11 cellular contexts compared by ENCODE assay signal in the genomic region with DNA sequence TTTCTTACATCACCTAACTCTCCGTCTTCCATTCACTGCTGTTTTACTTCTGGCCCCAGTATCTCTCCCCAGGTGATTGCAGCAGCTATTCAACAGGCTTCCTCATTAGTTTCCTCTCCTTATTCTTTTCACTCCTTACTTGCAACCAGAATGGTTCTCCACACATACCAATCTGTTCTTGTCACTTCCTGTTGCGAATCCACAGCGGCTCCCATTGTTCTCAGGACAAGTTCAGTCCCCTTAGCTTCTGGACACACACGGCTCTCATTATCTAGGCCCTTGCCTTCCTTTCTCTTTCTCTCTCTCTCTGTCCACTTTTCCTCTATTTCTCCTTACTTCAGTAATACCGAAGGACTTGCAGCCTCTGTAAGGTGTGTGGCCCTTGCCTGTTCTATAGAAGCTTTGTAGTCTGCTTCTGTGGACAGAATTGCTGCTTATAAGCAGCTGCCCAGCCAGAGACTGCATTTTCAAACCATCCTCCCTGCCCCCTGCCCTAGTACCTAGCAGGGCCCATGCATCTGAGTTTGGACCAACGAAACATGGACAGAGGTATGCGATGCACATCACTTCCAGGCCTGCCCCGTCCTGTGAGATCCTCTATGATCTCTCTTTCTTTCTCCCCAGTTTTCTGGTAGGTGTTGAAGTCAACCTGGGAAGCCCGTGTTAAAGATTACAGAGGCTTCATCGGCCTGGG. TPM values are rescaled to one million over a fixed set of nuclear protein-coding genes. Genes with fewer than 3 reads are reported as not detected.
DNase-seq lines count a peak whose midpoint lies in the region; ATAC-seq and TF ChIP-seq lines count a peak whose summit lies in the region.
"Had no signal": no experiment of that assay in that cellular context is flagged by ENCODE, and none has a peak within 500 bp of the region (broad histone marks: within the 10 kb centered on the region; RNA-seq: fewer than 3 reads in every experiment).

No MANE protein-coding gene starts in this region.

- H4K8ac ChIP-seq in mesenchymal stem cell (ENCODE audit: low read length): peak overlapping the region; percentile 95

- peak overlapping the region; percentile 61 to 91 for H3K4ac ChIP-seq in mesenchymal stem cell (ENCODE audit: low read depth in 1 of 2, low read length in 2 of 2)

- H3K9me3 ChIP-seq in mesenchymal stem cell (ENCODE audit: control insufficient read depth, low read length): no peaks in the 10 kb centered on the region

- H2BK12ac ChIP-seq in mesenchymal stem cell (ENCODE audit: low read length in 2 of 2): peak overlapping the region; percentile 75 to 95

- H2BK120ac ChIP-seq in mesenchymal stem cell (ENCODE audit: low read depth, low read length): peak overlapping the region; percentile 50

- H3K4me3 ChIP-seq in NB4 (ENCODE audit: low read depth, low read length) (no peak overlapping the region), mesenchymal stem cell (ENCODE audit: insufficient read depth in 1 of 2, low read depth in 1 of 2, low read length in 2 of 2) (no peak overlapping the region)

- H3K9me3 Mint-ChIP-seq in endothelial cell (ENCODE audit: unreplicated experiment): no peaks in the 10 kb centered on the region
- H3K9me3 Mint-ChIP-seq in activated T-helper 17 cell treated with anti-CD3 and anti-CD28 coated beads, Interleukin-2, amount 50 U/mL, for 72 hours: no peaks in the 10 kb centered on the region
- H3K9me3 Mint-ChIP-seq: CD4-positive, alpha-beta memory T cell; T-helper 1 cell treated with Interleukin-12 subunit alpha and Interleukin-12 subunit beta and Interleukin-4 antibody, amounts not matched to agents 30 μg/mL and 1 μg/mL, for 36 hours had no signal

- H3K4me1 Mint-ChIP-seq in endothelial cell (ENCODE audit: unreplicated experiment): peaks cover 35% of the 10 kb centered on the region
- no peaks in the 10 kb centered on the region for H3K4me1 Mint-ChIP-seq in activated T-helper 17 cell treated with anti-CD3 and anti-CD28 coated beads, Interleukin-2, amount 50 U/mL, for 72 hours
- H3K4me1 Mint-ChIP-seq: CD4-positive, alpha-beta memory T cell had no signal

- peak overlapping the region in 1 of 2 experiments; percentile 9 for H3K14ac ChIP-seq in mesenchymal stem cell (ENCODE audit: low read length in 2 of 2)

- peak overlapping the region; percentile 38 for H3K4me3 Mint-ChIP-seq in endothelial cell (ENCODE audit: unreplicated experiment)
- no peak overlapping the region for H3K4me3 Mint-ChIP-seq in activated T-helper 17 cell treated with anti-CD3 and anti-CD28 coated beads, Interleukin-2, amount 50 U/mL, for 72 hours
- H3K4me3 Mint-ChIP-seq: CD4-positive, alpha-beta memory T cell; T-helper 1 cell treated with Interleukin-12 subunit alpha and Interleukin-12 subunit beta and Interleukin-4 antibody, amounts not matched to agents 30 μg/mL and 1 μg/mL, for 36 hours had no signal

- DNase-seq in COLO829 (ENCODE audit: low spot score) (peak; percentile 29), NB4 (ENCODE audit: low read depth) (peak; percentile 24), endothelial cell (ENCODE audit: low spot score) (peak; percentile 48), mesenchymal stem cell (peak; percentile 78), NCI-H2227 treated with DMSO at 0.1 percent for 48 hours (lab: John Stamatoyannopoulos, UW) (no peak), COR-L47 (lab: John Stamatoyannopoulos, UW) (no peak), NCI-H748 treated with DMSO at 0.1 percent for 48 hours (lab: John Stamatoyannopoulos, UW) (no peak)
- DNase-seq: CD4-positive, alpha-beta memory T cell had no signal

- ATAC-seq in activated T-helper 17 cell treated with anti-CD3 and anti-CD28 coated beads, Interleukin-2, amount 50 U/mL, for 72 hours (replicated peaks): no peak

- H3K36me3 Mint-ChIP-seq in endothelial cell (ENCODE audit: low read depth, unreplicated experiment): no peaks in the 10 kb centered on the region
- no peaks in the 10 kb centered on the region for H3K36me3 Mint-ChIP-seq in activated T-helper 17 cell treated with anti-CD3 and anti-CD28 coated beads, Interleukin-2, amount 50 U/mL, for 72 hours (ENCODE audit: low read depth)
- H3K36me3 Mint-ChIP-seq: CD4-positive, alpha-beta memory T cell had no signal

- H4K91ac ChIP-seq in mesenchymal stem cell (ENCODE audit: low read length): peak overlapping the region; percentile 94

- no peak overlapping the region for H2AK5ac ChIP-seq in mesenchymal stem cell (ENCODE audit: low read length, severe bottlenecking)

- H2BK15ac ChIP-seq in mesenchymal stem cell (ENCODE audit: low read depth, poor library complexity, severe bottlenecking): no peak overlapping the region

- peak overlapping the region; percentile 94 to 98 for H3K18ac ChIP-seq in mesenchymal stem cell (ENCODE audit: low read depth in 1 of 2, low read length in 2 of 2)

- no peaks in the 10 kb centered on the region for H3K79me1 ChIP-seq in mesenchymal stem cell (replicated peaks; ENCODE audit: low read length, poor library complexity, severe bottlenecking)

- no peaks in the 10 kb centered on the region for H3K36me3 ChIP-seq in mesenchymal stem cell (ENCODE audit: control insufficient read depth in 1 of 2, insufficient read depth in 2 of 2, low read depth in 1 of 2, low read length in 2 of 2)

- peaks cover 13% of the 10 kb centered on the region for H3K27me3 Mint-ChIP-seq in endothelial cell (ENCODE audit: unreplicated experiment)
- H3K27me3 Mint-ChIP-seq in activated T-helper 17 cell treated with anti-CD3 and anti-CD28 coated beads, Interleukin-2, amount 50 U/mL, for 72 hours: peaks cover 14% of the 10 kb centered on the region

- no peak overlapping the region for H3K4me2 ChIP-seq in mesenchymal stem cell (ENCODE audit: low read length, poor library complexity, severe bottlenecking)

- H3K27me3 ChIP-seq in mesenchymal stem cell (ENCODE audit: control insufficient read depth in 1 of 2, insufficient read depth in 1 of 2, low read length in 2 of 2): peaks cover 0 to 7% of the 10 kb centered on the region in 2 experiments

- H3K4me1 ChIP-seq in mesenchymal stem cell (ENCODE audit: control insufficient read depth, insufficient read depth, low read depth, low read length): peaks cover 5% of the 10 kb centered on the region

- no peak overlapping the region for H2AFZ ChIP-seq in mesenchymal stem cell (ENCODE audit: low read depth, low read length)

- TF ChIP-seq CTCF in NB4 (IDR thresholded peaks at IDR 0.05; ENCODE audit: low read depth, low read length) (no peak), endothelial cell (IDR thresholded peaks at IDR 0.05; ENCODE audit: unreplicated experiment) (no peak)

- H3K23ac ChIP-seq in mesenchymal stem cell (ENCODE audit: low read length in 2 of 2): no peak overlapping the region

- H3K27ac Mint-ChIP-seq in endothelial cell (ENCODE audit: unreplicated experiment): peak overlapping the region; percentile 99
- no peak overlapping the region for H3K27ac Mint-ChIP-seq in activated T-helper 17 cell treated with anti-CD3 and anti-CD28 coated beads, Interleukin-2, amount 50 U/mL, for 72 hours
- H3K27ac Mint-ChIP-seq: CD4-positive, alpha-beta memory T cell; T-helper 1 cell treated with Interleukin-12 subunit alpha and Interleukin-12 subunit beta and Interleukin-4 antibody, amounts not matched to agents 30 μg/mL and 1 μg/mL, for 36 hours had no signal

- H3K27ac ChIP-seq in mesenchymal stem cell (ENCODE audit: low read length, poor library complexity, severe bottlenecking): peak overlapping the region; percentile 39

- TF ChIP-seq POLR2A in NB4 (IDR thresholded peaks at IDR 0.05; ENCODE audit: extremely low read depth, insufficient read length): no peak

- no peak overlapping the region for H2BK5ac ChIP-seq in mesenchymal stem cell (ENCODE audit: low read depth, low read length, poor library complexity, severe bottlenecking)

- no peak overlapping the region for H3K9ac ChIP-seq in mesenchymal stem cell (ENCODE audit: low read length)

- 43% methylated on average over 8 of the region's 10 CpGs for WGBS in mesenchymal stem cell

RNA-seq across cellular contexts. Expression of a gene that starts 45.7 kb away (rescaled TPM):
- total RNA-seq in endothelial cell (ENCODE audit: unreplicated experiment): 1.1 TPM
- polyA plus RNA-seq in mesenchymal stem cell (2013, experiment 1 of 2): 25.8 TPM
- polyA plus RNA-seq in mesenchymal stem cell (2013, experiment 2 of 2): 25.4 TPM
- total RNA-seq in activated T-helper 17 cell treated with anti-CD3 and anti-CD28 coated beads, Interleukin-2, amount 50 U/mL, for 72 hours: not detected
- total RNA-seq: CD4-positive, alpha-beta memory T cell; chondrocyte had no signal
- polyA plus RNA-seq: CD4-positive, alpha-beta memory T cell had no signal

Comparison
In these comparisons a context has a peak if more than half of its experiments do, and no peak if none do; other contexts are left out.
1. DNase-seq: peak in COLO829 (single experiment), NB4 (single experiment), endothelial cell (single experiment) and mesenchymal stem cell (single experiment); none in NCI-H2227 treated with DMSO at 0.1 percent for 48 hours (single experiment), COR-L47 (single experiment) and NCI-H748 treated with DMSO at 0.1 percent for 48 hours (single experiment).